ENCODE assay signal across 8 cellular contexts in the genomic region with DNA sequence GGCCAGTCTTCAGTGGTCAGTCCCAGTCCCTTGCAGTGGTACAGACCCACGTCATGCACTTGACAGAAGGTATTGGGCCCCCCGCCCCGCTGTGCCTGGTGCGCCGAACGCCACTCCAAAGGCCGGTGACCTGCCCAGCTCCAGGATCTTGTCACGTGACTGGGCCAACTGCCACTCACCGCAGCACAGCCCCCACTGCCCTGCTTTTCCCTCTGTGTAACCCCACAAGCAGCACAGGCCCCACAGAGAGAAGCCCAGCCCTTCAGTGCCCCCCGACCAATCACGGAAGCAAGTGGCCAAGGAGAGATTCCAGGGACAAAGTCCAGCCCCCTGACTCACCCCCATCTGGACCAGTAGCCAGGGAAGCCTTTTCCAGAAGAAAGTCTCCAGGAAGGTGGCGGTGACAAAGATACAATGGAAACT. TPM values are rescaled to one million over a fixed set of nuclear protein-coding genes. Genes with fewer than 3 reads are reported as not detected.
DNase-seq lines count a peak whose midpoint lies in the region; ATAC-seq and TF ChIP-seq lines count a peak whose summit lies in the region.

No MANE protein-coding gene starts in this region.

- no peak overlapping the region for H3K27ac ChIP-seq in neuronal stem cell (replicated peaks; ENCODE audit: low read length)

- no peak overlapping the region for H3K4me2 ChIP-seq in neuronal stem cell (ENCODE audit: insufficient read depth, low read length, poor library complexity, severe bottlenecking)

- no peak overlapping the region for H2AK5ac ChIP-seq in neuronal stem cell (ENCODE audit: low read depth, low read length)

- peaks cover 5 to 16% of the 10 kb centered on the region in 2 donors for H3K4me1 ChIP-seq in neuronal stem cell (ENCODE audit: control insufficient read depth in 2 of 2, insufficient read depth in 1 of 2, low read depth in 1 of 2, low read length in 2 of 2)

- no peaks in the 10 kb centered on the region for H3K79me1 ChIP-seq in neuronal stem cell (ENCODE audit: low read depth, low read length)

- H2BK12ac ChIP-seq in neuronal stem cell (ENCODE audit: low read length): peak overlapping the region; percentile 41

- H3K36me3 ChIP-seq in neuronal stem cell (replicated peaks in 1 of 2; ENCODE audit: control insufficient read depth in 2 of 2, insufficient read depth in 2 of 2, low read length in 2 of 2): no peaks in the 10 kb centered on the region

- no peak overlapping the region for H2BK15ac ChIP-seq in neuronal stem cell (ENCODE audit: low read length)

- no peak overlapping the region for H3K23ac ChIP-seq in neuronal stem cell (ENCODE audit: low read depth, low read length, poor library complexity)

- peaks cover 40% of the 10 kb centered on the region for H3K36me3 Mint-ChIP-seq in Calu3 (ENCODE audit: insufficient read depth, unreplicated experiment)
- peaks cover 37% of the 10 kb centered on the region for H3K36me3 Mint-ChIP-seq in dendritic cell treated with granulocyte-macrophage colony-stimulating factor and Interleukin-4, amounts not matched to agents 40 ng/mL and 50 ng/mL, for 4 days (ENCODE audit: low read depth)

- no peaks in the 10 kb centered on the region for H3K9me3 ChIP-seq in neuronal stem cell (replicated peaks in 1 of 2; ENCODE audit: control insufficient read depth in 2 of 2, insufficient read depth in 1 of 2, low read depth in 1 of 2, low read length in 2 of 2)

- peaks cover 15% of the 10 kb centered on the region for H3K4me1 Mint-ChIP-seq in Calu3 (ENCODE audit: low read depth, unreplicated experiment)
- peaks cover 92% of the 10 kb centered on the region for H3K4me1 Mint-ChIP-seq in dendritic cell treated with granulocyte-macrophage colony-stimulating factor and Interleukin-4, amounts not matched to agents 40 ng/mL and 50 ng/mL, for 4 days (ENCODE audit: low read depth)

- H3K4me3 ChIP-seq in neuronal stem cell (ENCODE audit: low read length in 2 of 2): no peak overlapping the region

- peak overlapping the region; percentile 87 for H2AFZ ChIP-seq in neuronal stem cell (ENCODE audit: low read length)

- H3K27me3 ChIP-seq in neuronal stem cell (ENCODE audit: control insufficient read depth in 3 of 3, insufficient read depth in 3 of 3, low read depth in 1 of 3, low read length in 3 of 3): peaks cover 0 to 7% (median 0%) of the 10 kb centered on the region in 3 experiments

- intact Hi-C loops in Calu3 (cut with micrococcal nuclease; ENCODE audit: unreplicated experiment): no loop called here
- intact Hi-C loops in dendritic cell treated with granulocyte-macrophage colony-stimulating factor and Interleukin-4, amounts not matched to agents 40 ng/mL and 50 ng/mL, for 4 days (cut with micrococcal nuclease): no loop called here

- ATAC-seq in GM18858 (IDR thresholded peaks at IDR 0.05; ENCODE audit: unreplicated experiment): no peak
- ATAC-seq in GM18861 (IDR thresholded peaks at IDR 0.05; ENCODE audit: unreplicated experiment): no peak

- H3K18ac ChIP-seq in neuronal stem cell (ENCODE audit: low read length): peak overlapping the region; percentile 91

- no peaks in the 10 kb centered on the region for H3K27me3 Mint-ChIP-seq in Calu3 (ENCODE audit: unreplicated experiment)
- no peaks in the 10 kb centered on the region for H3K27me3 Mint-ChIP-seq in dendritic cell treated with granulocyte-macrophage colony-stimulating factor and Interleukin-4, amounts not matched to agents 40 ng/mL and 50 ng/mL, for 4 days

- no peaks in the 10 kb centered on the region for H3K9me3 Mint-ChIP-seq in Calu3 (ENCODE audit: low read depth, unreplicated experiment)
- no peaks in the 10 kb centered on the region for H3K9me3 Mint-ChIP-seq in dendritic cell treated with granulocyte-macrophage colony-stimulating factor and Interleukin-4, amounts not matched to agents 40 ng/mL and 50 ng/mL, for 4 days

- H4K91ac ChIP-seq in neuronal stem cell (ENCODE audit: low read depth, low read length, poor library complexity): no peak overlapping the region

- TSS peak; percentile 44 for BruUV-seq in Calu3 (replicated peaks; lab: Mats Ljungman, UMichigan)

- no peak for TF ChIP-seq CTCF in Calu3 (IDR thresholded peaks at IDR 0.05; ENCODE audit: unreplicated experiment)

- peak overlapping the region; percentile 22 for H3K4me3 Mint-ChIP-seq in Calu3 (ENCODE audit: low read depth, unreplicated experiment)
- peak overlapping the region; percentile 95 for H3K4me3 Mint-ChIP-seq in dendritic cell treated with granulocyte-macrophage colony-stimulating factor and Interleukin-4, amounts not matched to agents 40 ng/mL and 50 ng/mL, for 4 days

- H3K27ac Mint-ChIP-seq in Calu3 (ENCODE audit: unreplicated experiment): peak overlapping the region; percentile 91
- peak overlapping the region; percentile 98 for H3K27ac Mint-ChIP-seq in dendritic cell treated with granulocyte-macrophage colony-stimulating factor and Interleukin-4, amounts not matched to agents 40 ng/mL and 50 ng/mL, for 4 days

- H3K9ac ChIP-seq in neuronal stem cell (ENCODE audit: low read depth, low read length, poor library complexity): no peak overlapping the region

- no peak overlapping the region for H3K4ac ChIP-seq in neuronal stem cell (ENCODE audit: low read length)

- no CpG with 5 or more reads among the region's 12 CpGs for WGBS in neuronal stem cell (ENCODE audit: extremely low coverage in 2 of 2, insufficient read length in 2 of 2, insufficient replicate concordance in 1 of 2), 2 donors

- H4K8ac ChIP-seq in neuronal stem cell (ENCODE audit: low read depth, low read length): peak overlapping the region; percentile 17

- no peak overlapping the region for H2BK120ac ChIP-seq in neuronal stem cell (ENCODE audit: low read depth, low read length)

- peak overlapping the region; percentile 40 for H3K14ac ChIP-seq in neuronal stem cell (ENCODE audit: low read length)

- DNase-seq in Calu3 (peak; percentile 65), NOMO-1 treated with DMSO at 0.1 percent for 48 hours (lab: John Stamatoyannopoulos, UW; ENCODE audit: unreplicated experiment) (peak; percentile 87), neuronal stem cell (ENCODE audit: low spot score) (no peak), NCI-H2081 (lab: John Stamatoyannopoulos, UW) (no peak), HEK293T (ENCODE audit: extremely low spot score) (no peak)

- POLR2A ChIA-PET in HEK293T (lab: Yijun Ruan, JAX): no interaction called here

- CTCF ChIA-PET in Calu3 (lab: Charles Lee): interaction anchor here (0.9 kb wide), 1 partner anchor 30 kb away, joined by 5 read pairs; no protein-coding TSS in a partner anchor
- CTCF ChIA-PET in HEK293T (lab: Yijun Ruan, JAX): no interaction called here

- H2BK5ac ChIP-seq in neuronal stem cell (ENCODE audit: low read length): peak overlapping the region; percentile 75

TF ChIP-seq in HEK293T, 16 proteins besides CTCF, POLR2A, EP300 and RAD21:
- no peak for TF ChIP-seq FOXM1 (IDR thresholded peaks at IDR 0.05; ENCODE audit: borderline replicate concordance)
- no peak for TF ChIP-seq NFRKB (IDR thresholded peaks at IDR 0.05)
- TF ChIP-seq FOXA1 (IDR thresholded peaks at IDR 0.05): no peak
- TF ChIP-seq ELF4 (IDR thresholded peaks at IDR 0.05): no peak
- no peak for TF ChIP-seq FOXK2 (IDR thresholded peaks at IDR 0.05)
- no peak for TF ChIP-seq SP1 (IDR thresholded peaks at IDR 0.05)
- no peak for TF ChIP-seq BHLHE40 (IDR thresholded peaks at IDR 0.05; ENCODE audit: borderline replicate concordance)
- TF ChIP-seq PKNOX1 (IDR thresholded peaks at IDR 0.05): no peak
- no peak for TF ChIP-seq ZNF384 (IDR thresholded peaks at IDR 0.05)
- no peak for TF ChIP-seq LEF1 (IDR thresholded peaks at IDR 0.05; ENCODE audit: borderline replicate concordance)
- TF ChIP-seq SUZ12 (IDR thresholded peaks at IDR 0.05): no peak
- TF ChIP-seq HDGF (IDR thresholded peaks at IDR 0.05; ENCODE audit: borderline replicate concordance): no peak
- no peak for TF ChIP-seq TARDBP (IDR thresholded peaks at IDR 0.05)
- no peak for TF ChIP-seq CTBP1 (IDR thresholded peaks at IDR 0.05; ENCODE audit: borderline replicate concordance)
- no peak for TF ChIP-seq ARNT (IDR thresholded peaks at IDR 0.05)
- no peak for TF ChIP-seq L3MBTL2 (conservative IDR thresholded peaks at IDR 0.05)
TF ChIP-seq in HEK293T: peak in this region for 0.

RNA-seq across cellular contexts. Expression of gene GPR132, which starts 0.5 kb away (rescaled TPM):
- 1.4 TPM in 2 replicates for total RNA-seq in Calu3 (2022)
- 0.13 TPM for polyA plus RNA-seq in neuronal stem cell (2013, experiment 1 of 2)
- 0.08 TPM for polyA plus RNA-seq in neuronal stem cell (2013, experiment 2 of 2)

RNA-seq across cellular contexts. Expression of gene CDCA4, which starts 43.8 kb away (rescaled TPM):
- 28.9 and 32.4 TPM in 2 replicates for total RNA-seq in Calu3 (2022)
- 46.0 TPM for polyA plus RNA-seq in neuronal stem cell (2013, experiment 1 of 2)
- 45.5 TPM for polyA plus RNA-seq in neuronal stem cell (2013, experiment 2 of 2)

Comparison
In these comparisons a context has a peak if more than half of its experiments do, and no peak if none do; other contexts are left out.
1. DNase-seq: peak in Calu3 (single experiment) and NOMO-1 treated with DMSO at 0.1 percent for 48 hours (single experiment); none in neuronal stem cell (single experiment), NCI-H2081 (0 of 2) and HEK293T (single experiment).